In the genomic region with DNA sequence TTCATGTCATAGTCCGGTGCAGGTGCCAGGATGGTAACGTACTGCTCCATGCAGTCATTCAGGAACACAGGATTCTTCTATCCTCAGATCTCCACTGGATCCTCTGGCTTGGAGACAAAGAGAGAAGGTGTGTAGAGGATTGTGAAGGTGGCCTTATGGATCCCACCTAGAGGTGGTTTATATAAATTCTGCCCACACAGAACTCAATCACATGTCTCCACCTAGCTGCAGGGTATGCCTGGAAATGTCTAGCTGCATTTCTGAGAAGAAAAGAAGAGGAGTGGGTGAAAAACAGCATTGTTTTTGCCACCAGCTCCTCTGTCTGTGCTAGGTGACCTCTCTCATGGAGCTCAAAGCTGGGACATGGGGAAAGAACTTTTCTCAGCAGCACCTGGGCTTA, we compare ENCODE assay signal across 19 cellular contexts.
"Had no signal": no experiment of that assay in that cellular context is flagged by ENCODE, and none has a peak within 500 bp of the region (broad histone marks: within the 10 kb centered on the region; RNA-seq: fewer than 3 reads in every experiment).

No MANE protein-coding gene starts in this region.

- H3K9me3 ChIP-seq: gastrocnemius medialis, left lung, prostate gland, right lobe of liver, transverse colon had no signal

- H3K27me3 ChIP-seq: cardiac muscle cell, gastrocnemius medialis, left lung, right lobe of liver, spleen, transverse colon had no signal

- ATAC-seq: activated T-cell treated with anti-CD3 and anti-CD28 coated beads, Interleukin-2, amount 50 U/mL, for 4 hours; gastrocnemius medialis; left lung; natural killer cell; right lobe of liver; stimulated activated memory B cell treated with anti-CD40 and anti-IgM and Interleukin-4, amounts not matched to agents 10 μg/mL and 1 μg/mL and 100 μg/mL, for 72 hours had no signal

- DNase-seq: activated CD4-positive, alpha-beta memory T cell treated with anti-CD3 and anti-CD28 coated beads for 36 hours; activated CD4-positive, alpha-beta T cell treated with anti-CD3 and anti-CD28 coated beads for 1 hour; activated naive CD4-positive, alpha-beta T cell; activated T-cell treated with anti-CD3 and anti-CD28 coated beads, Interleukin-2, amount 50 U/mL, for 4 hours; cortex of kidney; effector CD8-positive, alpha-beta T cell; gastrocnemius medialis; left lung; natural killer cell; nucleus accumbens; right lobe of liver; spleen; stimulated activated CD4-positive, alpha-beta T cell treated with anti-CD3 and anti-CD28 coated beads, Interleukin-1b, Interleukin-23, amount 100 ng/mL, for 48 hours; transverse colon had no signal

- H3K4me1 Mint-ChIP-seq: natural killer cell; stimulated activated memory B cell treated with anti-CD40 and anti-IgM and Interleukin-4, amounts not matched to agents 10 μg/mL and 1 μg/mL and 100 μg/mL, for 72 hours had no signal

- H3K36me3 ChIP-seq: cardiac muscle cell, gastrocnemius medialis, left lung, prostate gland, right lobe of liver, spleen, transverse colon had no signal

- H3K36me3 Mint-ChIP-seq: activated CD4-positive, alpha-beta memory T cell treated with anti-CD3 and anti-CD28 coated beads for 36 hours; natural killer cell had no signal

- H3K9me3 Mint-ChIP-seq: activated CD4-positive, alpha-beta memory T cell treated with anti-CD3 and anti-CD28 coated beads for 36 hours; activated T-cell treated with anti-CD3 and anti-CD28 coated beads, Interleukin-2, amount 50 U/mL, for 4 hours; natural killer cell had no signal

- H3K27ac ChIP-seq: cardiac muscle cell, gastrocnemius medialis, left lung, prostate gland, right lobe of liver, spleen, transverse colon had no signal

- H3K27me3 Mint-ChIP-seq: activated CD4-positive, alpha-beta memory T cell treated with anti-CD3 and anti-CD28 coated beads for 36 hours; stimulated activated memory B cell treated with anti-CD40 and anti-IgM and Interleukin-4, amounts not matched to agents 10 μg/mL and 1 μg/mL and 100 μg/mL, for 72 hours had no signal

- H3K4me3 ChIP-seq: cardiac muscle cell, gastrocnemius medialis, left lung, prostate gland, right lobe of liver, spleen, transverse colon had no signal

- H3K4me1 ChIP-seq: gastrocnemius medialis, left lung, prostate gland, right lobe of liver, spleen, transverse colon had no signal

- FAIRE-seq: astrocyte, keratinocyte had no signal

- H3K27ac Mint-ChIP-seq: activated CD4-positive, alpha-beta memory T cell treated with anti-CD3 and anti-CD28 coated beads for 36 hours; natural killer cell; stimulated activated memory B cell treated with anti-CD40 and anti-IgM and Interleukin-4, amounts not matched to agents 10 μg/mL and 1 μg/mL and 100 μg/mL, for 72 hours had no signal

- H3K4me3 Mint-ChIP-seq: activated CD4-positive, alpha-beta memory T cell treated with anti-CD3 and anti-CD28 coated beads for 36 hours; activated T-cell treated with anti-CD3 and anti-CD28 coated beads, Interleukin-2, amount 50 U/mL, for 4 hours; natural killer cell; stimulated activated memory B cell treated with anti-CD40 and anti-IgM and Interleukin-4, amounts not matched to agents 10 μg/mL and 1 μg/mL and 100 μg/mL, for 72 hours had no signal
